Comparison of ENCODE assay signal across 7 cellular contexts in the genomic region with DNA sequence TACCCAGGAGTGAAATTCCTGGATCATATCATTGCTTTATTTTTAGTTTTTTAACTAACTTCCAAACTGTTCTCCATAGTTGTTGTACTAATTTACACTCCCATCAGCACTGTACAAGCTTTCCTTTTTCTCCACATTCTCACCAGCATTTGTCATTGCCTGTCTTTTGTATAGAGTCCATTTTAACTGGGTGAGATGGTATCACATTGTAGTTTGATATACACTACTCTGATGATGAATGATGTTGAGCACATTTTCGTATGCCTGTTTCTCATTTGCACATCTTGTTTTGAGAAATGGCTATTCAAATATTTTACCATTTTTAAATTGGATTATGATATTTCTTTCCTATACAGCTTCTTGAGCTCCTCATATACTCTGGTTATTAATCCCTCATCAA.
"Had no signal": no experiment of that assay in that cellular context is flagged by ENCODE, and none has a peak within 500 bp of the region (broad histone marks: within the 10 kb centered on the region; RNA-seq: fewer than 3 reads in every experiment).

No MANE protein-coding gene starts in this region.

- ATAC-seq: HepG2, K562 had no signal

- H3K27ac ChIP-seq: HL-60 had no signal

- H3K4me3 ChIP-seq: K562 had no signal

- FAIRE-seq: HepG2, HTR-8/SVneo, K562 had no signal

- DNase-seq: IMR-90, KBM-7, KG1 had no signal
